ENCODE assay signal across 20 cellular contexts in genomic region chr12:94951071-94951639, GRCh38. TPM values are rescaled to one million over a fixed set of nuclear protein-coding genes. Genes with fewer than 3 reads are reported as not detected.
DNase-seq lines count a peak whose midpoint lies in the region; ATAC-seq and TF ChIP-seq lines count a peak whose summit lies in the region.
"Had no signal": no experiment of that assay in that cellular context is flagged by ENCODE, and none has a peak within 500 bp of the region (broad histone marks: within the 10 kb centered on the region; RNA-seq: fewer than 3 reads in every experiment).

No MANE protein-coding gene starts in this region.

- TF ChIP-seq EP300 in upper lobe of left lung (IDR thresholded peaks at IDR 0.05): no peak

- TF ChIP-seq CTCF in epithelial cell of esophagus (IDR thresholded peaks at IDR 0.05; ENCODE audit: insufficient read depth, low read depth, low read length, missing control alignments): no peak
- TF ChIP-seq CTCF in upper lobe of left lung (IDR thresholded peaks at IDR 0.05): no peak

- H3K9me3 Mint-ChIP-seq in stimulated activated naive CD8-positive, alpha-beta T cell treated with anti-CD3 and anti-CD28 coated beads, Interleukin-15, amount 100 ng/mL, for 72 hours: peaks cover 0 to 2% of the 10 kb centered on the region in 2 donors
- peaks cover under 1% of the 10 kb centered on the region for H3K9me3 Mint-ChIP-seq in activated CD4-positive, alpha-beta T cell treated with anti-CD3 and anti-CD28 coated beads, Interleukin-2, amount 10 ng/mL, durations not matched to agents 24 days and 14 days
- H3K9me3 Mint-ChIP-seq: CD8-positive, alpha-beta T cell had no signal

- intact Hi-C loops in activated CD4-positive, alpha-beta T cell treated with anti-CD3 and anti-CD28 coated beads, Interleukin-2, amount 10 ng/mL, durations not matched to agents 24 days and 14 days (cut with micrococcal nuclease): no loop called here

- ATAC-seq in stimulated activated naive CD8-positive, alpha-beta T cell treated with anti-CD3 and anti-CD28 coated beads, Interleukin-15, amount 100 ng/mL, for 72 hours: peak; percentile 33
- ATAC-seq in stimulated activated naive CD8-positive, alpha-beta T cell treated with anti-CD3 and anti-CD28 coated beads, Interleukin-15, Interleukin-2, amounts not matched to agents 100 U/mL and 50 U/mL, for 24 hours: no peak
- ATAC-seq in upper lobe of left lung (ENCODE audit: low FRiP score in 2 of 2) (no peak), GM19035 (IDR thresholded peaks at IDR 0.05; ENCODE audit: unreplicated experiment) (no peak)
- ATAC-seq: CD8-positive, alpha-beta T cell; Panc1; Right ventricle myocardium inferior had no signal

- no peak for DNase-seq in stimulated activated naive CD8-positive, alpha-beta T cell treated with anti-CD3 and anti-CD28 coated beads, Interleukin-15, amount 100 ng/mL, for 72 hours
- no peak for DNase-seq in stimulated activated naive CD8-positive, alpha-beta T cell treated with anti-CD3 and anti-CD28 coated beads, Interleukin-15, Interleukin-2, amounts not matched to agents 100 U/mL and 50 U/mL, for 24 hours
- DNase-seq in epithelial cell of esophagus (ENCODE audit: low read depth): peak; percentile 10
- DNase-seq in upper lobe of left lung: no peak
- DNase-seq in activated CD4-positive, alpha-beta T cell treated with anti-CD3 and anti-CD28 coated beads, Interleukin-2, amount 10 ng/mL, durations not matched to agents 24 days and 14 days: no peak
- no peak for DNase-seq in activated CD4-positive, alpha-beta T cell treated with anti-CD3 and anti-CD28 coated beads for 1 hour
- DNase-seq: CD8-positive, alpha-beta T cell; GF-D8; IMR-90; Kasumi-1; NCI-H1105; NCI-H1694; NCI-H2107; NCI-H2227 treated with DMSO at 0.1 percent for 48 hours; NCI-H524 had no signal

- H3K4me3 Mint-ChIP-seq in stimulated activated naive CD8-positive, alpha-beta T cell treated with anti-CD3 and anti-CD28 coated beads, Interleukin-15, amount 100 ng/mL, for 72 hours: no peak overlapping the region
- no peak overlapping the region for H3K4me3 Mint-ChIP-seq in activated CD4-positive, alpha-beta T cell treated with anti-CD3 and anti-CD28 coated beads, Interleukin-2, amount 10 ng/mL, durations not matched to agents 24 days and 14 days
- H3K4me3 Mint-ChIP-seq: CD8-positive, alpha-beta T cell had no signal

- H3K4me1 Mint-ChIP-seq in stimulated activated naive CD8-positive, alpha-beta T cell treated with anti-CD3 and anti-CD28 coated beads, Interleukin-15, amount 100 ng/mL, for 72 hours: peaks cover 11% of the 10 kb centered on the region
- H3K4me1 Mint-ChIP-seq in activated CD4-positive, alpha-beta T cell treated with anti-CD3 and anti-CD28 coated beads, Interleukin-2, amount 10 ng/mL, durations not matched to agents 24 days and 14 days: no peaks in the 10 kb centered on the region

- peak overlapping the region; percentile 16 for H3K27ac ChIP-seq in mesodermal cell (ENCODE audit: low read depth, low read length, severe bottlenecking)
- H3K27ac ChIP-seq in upper lobe of left lung: no peak overlapping the region
- H3K27ac ChIP-seq: BLaER1 had no signal

- H3K9me3 ChIP-seq in mesodermal cell (ENCODE audit: control insufficient read depth, low read length) (no peaks in the 10 kb centered on the region), upper lobe of left lung (no peaks in the 10 kb centered on the region)
- H3K9me3 ChIP-seq: BLaER1 had no signal

- H3K4me1 ChIP-seq in mesodermal cell (ENCODE audit: control insufficient read depth, insufficient read depth, low read length, poor library complexity, severe bottlenecking) (peaks cover 6% of the 10 kb centered on the region), upper lobe of left lung (no peaks in the 10 kb centered on the region)

- no peaks in the 10 kb centered on the region for H3K36me3 ChIP-seq in mesodermal cell (ENCODE audit: control insufficient read depth, insufficient read depth, low read length)
- H3K36me3 ChIP-seq in upper lobe of left lung: no peaks in the 10 kb centered on the region
- H3K36me3 ChIP-seq: BLaER1 had no signal

- WGBS in mesodermal cell (ENCODE audit: insufficient coverage in 2 of 2), 2 experiments: 83 to 92% methylated on average over 2 of the region's 3 CpGs
- 60 to 68% methylated on average over 3 of the region's 3 CpGs for WGBS in upper lobe of left lung, 2 donors

- TF ChIP-seq POLR2A in upper lobe of left lung (IDR thresholded peaks at IDR 0.05): no peak

- peaks cover under 1% of the 10 kb centered on the region for H3K36me3 Mint-ChIP-seq in activated CD4-positive, alpha-beta T cell treated with anti-CD3 and anti-CD28 coated beads, Interleukin-2, amount 10 ng/mL, durations not matched to agents 24 days and 14 days (ENCODE audit: low read depth)
- H3K36me3 Mint-ChIP-seq: CD8-positive, alpha-beta T cell had no signal

- no peaks in the 10 kb centered on the region for H3K27me3 ChIP-seq in upper lobe of left lung
- H3K27me3 ChIP-seq: BLaER1 had no signal

- no peak overlapping the region for H3K4me3 ChIP-seq in epithelial cell of esophagus (ENCODE audit: low read length)
- no peak overlapping the region for H3K4me3 ChIP-seq in mesodermal cell (ENCODE audit: extremely low read depth, insufficient read depth, low read length, poor library complexity, severe bottlenecking)
- H3K4me3 ChIP-seq in upper lobe of left lung: no peak overlapping the region
- H3K4me3 ChIP-seq: BLaER1 had no signal

- H3K27me3 Mint-ChIP-seq in stimulated activated naive CD8-positive, alpha-beta T cell treated with anti-CD3 and anti-CD28 coated beads, Interleukin-15, amount 100 ng/mL, for 72 hours: peaks cover 77% of the 10 kb centered on the region
- H3K27me3 Mint-ChIP-seq in activated CD4-positive, alpha-beta T cell treated with anti-CD3 and anti-CD28 coated beads, Interleukin-2, amount 10 ng/mL, durations not matched to agents 24 days and 14 days: peaks cover 32% of the 10 kb centered on the region

- H3K27ac Mint-ChIP-seq in stimulated activated naive CD8-positive, alpha-beta T cell treated with anti-CD3 and anti-CD28 coated beads, Interleukin-15, amount 100 ng/mL, for 72 hours: no peak overlapping the region
- H3K27ac Mint-ChIP-seq in activated CD4-positive, alpha-beta T cell treated with anti-CD3 and anti-CD28 coated beads, Interleukin-2, amount 10 ng/mL, durations not matched to agents 24 days and 14 days: no peak overlapping the region
- H3K27ac Mint-ChIP-seq: CD8-positive, alpha-beta T cell had no signal

RNA-seq across cellular contexts. Expression of gene NDUFA12, which starts 52.3 kb away (rescaled TPM):
- 156 TPM for polyA plus RNA-seq in mesodermal cell (2013, experiment 1 of 2)
- polyA plus RNA-seq in mesodermal cell (2013, experiment 2 of 2): 159 TPM
- total RNA-seq in upper lobe of left lung: 10 to 100 TPM; 24.1 to 74.2 (median 65.4) TPM
- total RNA-seq in activated CD4-positive, alpha-beta T cell treated with anti-CD3 and anti-CD28 coated beads, Interleukin-2, amount 10 ng/mL, durations not matched to agents 24 days and 14 days: 111 and 116 TPM in 2 replicates
